ENCODE assay signal across 11 cellular contexts in genomic region chr2:74566423-74567085, GRCh38. TPM values are rescaled to one million over a fixed set of nuclear protein-coding genes. Genes with fewer than 3 reads are reported as not detected.
A peak's percentile ranks its signal among the peaks of the same experiment; 100 is the strongest.
DNase-seq lines count a peak whose midpoint lies in the region; ATAC-seq and TF ChIP-seq lines count a peak whose summit lies in the region.
"Had no signal": no experiment of that assay in that cellular context is flagged by ENCODE, and none has a peak within 500 bp of the region (broad histone marks: within the 10 kb centered on the region; RNA-seq: fewer than 3 reads in every experiment).

No MANE protein-coding gene starts in this region.

- H3K27me3 Mint-ChIP-seq in activated CD4-positive, alpha-beta memory T cell treated with anti-CD3 and anti-CD28 coated beads for 36 hours, result peaks cover 14% of the 10 kb centered on the region
- H3K27me3 Mint-ChIP-seq: IgD-negative memory B cell had no signal

- no peaks in the 10 kb centered on the region for H3K36me3 Mint-ChIP-seq in activated CD4-positive, alpha-beta memory T cell treated with anti-CD3 and anti-CD28 coated beads for 36 hours

- peak; percentile 42 for ATAC-seq in GM19452 (IDR thresholded peaks at IDR 0.05; ENCODE audit: unreplicated experiment)

- H3K4me1 Mint-ChIP-seq in activated CD4-positive, alpha-beta memory T cell treated with anti-CD3 and anti-CD28 coated beads for 36 hours (ENCODE audit: low read depth), result peaks cover 10% of the 10 kb centered on the region

- POLR2A ChIA-PET in activated CD4-positive, alpha-beta memory T cell treated with anti-CD3 and anti-CD28 coated beads for 36 hours (lab: Charles Lee), result interaction anchor here (0.5 to 1.8 kb wide), 4 partner anchors 10 to 95 kb away, joined by 3 to 9 read pairs (median 4); partner anchors contain the start of gene LOXL3

- H3K4me3 Mint-ChIP-seq in activated CD4-positive, alpha-beta memory T cell treated with anti-CD3 and anti-CD28 coated beads for 36 hours, result no peak overlapping the region
- H3K4me3 Mint-ChIP-seq: IgD-negative memory B cell had no signal

- DNase-seq in AG10803 (ENCODE audit: low read depth) (peak; percentile 99), hepatic stellate cell (ENCODE audit: low spot score) (peak; percentile 71), NCI-H2171 (lab: John Stamatoyannopoulos, UW) (no peak), head of caudate nucleus (no peak)
- DNase-seq in activated CD4-positive, alpha-beta memory T cell treated with anti-CD3 and anti-CD28 coated beads for 36 hours, result no peak
- DNase-seq in stimulated activated CD4-positive, alpha-beta T cell treated with anti-CD3 and anti-CD28 coated beads, Interleukin-4, amount 100 ng/mL, for 1 hour, result no peak
- DNase-seq in activated effector memory CD4-positive, alpha-beta T cell treated with anti-CD3 and anti-CD28 coated beads, Interleukin-2, amount 50 U/mL, for 16 hours, result no peak
- DNase-seq: activated CD8-positive, alpha-beta memory T cell treated with anti-CD3 and anti-CD28 coated beads, Interleukin-2, amount 50 U/mL, for 4 hours; Peyer's patch had no signal

- TF ChIP-seq CTCF in AG10803 (conservative IDR thresholded peaks at IDR 0.05; ENCODE audit: low read length), result no peak

- H3K4me3 ChIP-seq in AG10803 (ENCODE audit: low read length), result no peak overlapping the region
- H3K4me3 ChIP-seq: Peyer's patch had no signal

- intact Hi-C loops in activated CD4-positive, alpha-beta memory T cell treated with anti-CD3 and anti-CD28 coated beads for 36 hours (cut with micrococcal nuclease), result no loop called here
- intact Hi-C loops in head of caudate nucleus (cut with DNase I), result no loop called here

- CTCF ChIA-PET in activated CD4-positive, alpha-beta memory T cell treated with anti-CD3 and anti-CD28 coated beads for 36 hours (lab: Charles Lee), result interaction anchor here (0.7 to 1.4 kb wide), 5 partner anchors 9 to 317 kb away, joined by 3 to 5 read pairs (median 4); no protein-coding TSS in a partner anchor

- H3K27ac Mint-ChIP-seq in activated CD4-positive, alpha-beta memory T cell treated with anti-CD3 and anti-CD28 coated beads for 36 hours, result peak overlapping the region; percentile 76

- H3K9me3 Mint-ChIP-seq in activated CD4-positive, alpha-beta memory T cell treated with anti-CD3 and anti-CD28 coated beads for 36 hours, result no peaks in the 10 kb centered on the region
- H3K9me3 Mint-ChIP-seq: IgD-negative memory B cell had no signal

RNA-seq across cellular contexts. Expression of gene DOK1, which starts 12.0 kb away (rescaled TPM):
- 10 to 100 TPM; 23.1 to 24.5 TPM for total RNA-seq in activated CD4-positive, alpha-beta memory T cell treated with anti-CD3 and anti-CD28 coated beads for 36 hours

RNA-seq across cellular contexts. Expression of gene LOXL3, which starts 12.8 kb away (rescaled TPM):
- total RNA-seq in activated CD4-positive, alpha-beta memory T cell treated with anti-CD3 and anti-CD28 coated beads for 36 hours, result 1 to 10 TPM in 1 of 2 experiments, under 1 TPM in 1; 0.90 to 1.1 TPM

RNA-seq across cellular contexts. Expression of gene HTRA2, which starts 36.8 kb away (rescaled TPM):
- total RNA-seq in activated CD4-positive, alpha-beta memory T cell treated with anti-CD3 and anti-CD28 coated beads for 36 hours, result 10 to 100 TPM; 70.6 to 72.3 TPM

RNA-seq across cellular contexts. Expression of gene AUP1, which starts 37.0 kb away (rescaled TPM):
- total RNA-seq in activated CD4-positive, alpha-beta memory T cell treated with anti-CD3 and anti-CD28 coated beads for 36 hours, result 10 to 100 TPM; 92.1 to 98.0 TPM

RNA-seq across cellular contexts. Expression of gene DQX1, which starts 40.5 kb away (rescaled TPM):
- total RNA-seq in activated CD4-positive, alpha-beta memory T cell treated with anti-CD3 and anti-CD28 coated beads for 36 hours, result under 1 TPM; 0.33 to 0.56 TPM

Comparison
In these comparisons a context has a peak if more than half of its experiments do, and no peak if none do; other contexts are left out.
1. DNase-seq: peak in AG10803 (single experiment) and hepatic stellate cell (single experiment); none in activated CD4-positive, alpha-beta memory T cell treated with anti-CD3 and anti-CD28 coated beads for 36 hours (single experiment), stimulated activated CD4-positive, alpha-beta T cell treated with anti-CD3 and anti-CD28 coated beads, Interleukin-4, amount 100 ng/mL, for 1 hour (single experiment), NCI-H2171 (single experiment), activated effector memory CD4-positive, alpha-beta T cell treated with anti-CD3 and anti-CD28 coated beads, Interleukin-2, amount 50 U/mL, for 16 hours (single experiment) and head of caudate nucleus (0 of 42).